ENCODE assay signal across 1 cellular context in the genomic region with DNA sequence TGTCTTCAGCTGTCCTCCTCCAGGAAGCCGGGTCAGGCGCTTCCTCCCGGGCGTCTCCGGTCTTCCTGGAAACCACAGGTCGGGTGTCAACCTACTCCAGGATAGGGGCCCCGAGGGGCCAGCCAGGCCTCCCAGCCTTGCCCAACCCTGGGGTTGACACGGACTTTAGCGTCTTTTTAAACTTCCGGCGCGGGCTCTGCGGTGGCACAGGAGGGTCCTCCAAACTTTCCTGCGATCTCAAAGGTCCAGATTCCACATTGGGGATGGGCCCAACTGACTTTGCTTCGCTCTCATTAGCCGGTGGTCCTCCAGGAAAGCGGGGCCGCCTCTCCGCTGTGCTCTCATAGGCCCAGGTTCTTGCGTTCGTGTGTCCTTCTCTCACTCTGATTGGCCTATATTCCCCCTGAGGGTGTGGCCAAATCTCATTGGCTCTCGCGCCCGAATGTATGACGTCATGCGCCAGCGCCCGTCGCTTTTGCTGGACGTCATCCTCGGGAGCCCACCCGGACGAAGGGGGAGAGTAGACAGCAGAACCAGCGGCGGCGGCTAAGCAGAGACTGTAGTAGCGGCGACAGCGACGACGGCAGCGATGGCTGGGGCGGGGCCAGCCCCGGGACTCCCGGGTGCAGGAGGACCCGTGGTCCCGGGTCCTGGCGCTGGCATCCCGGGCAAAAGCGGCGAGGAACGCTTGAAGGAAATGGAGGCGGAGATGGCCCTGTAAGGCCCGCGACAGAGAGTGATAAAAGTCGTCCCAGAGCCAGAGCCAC.
TF ChIP-seq lines count a peak whose summit lies in the region.

Gene RBM42 (plus strand): TSS at position 472 of the 767 bp plus-strand sequence. CDS start 118 bp downstream, at position 590.

TF ChIP-seq in HepG2, 621 proteins besides CTCF, POLR2A, EP300 and RAD21 (continued from another document and continues in another):
- TF ChIP-seq ZNF800 (CRISPR knock-in tag; IDR thresholded peaks at IDR 0.05) = no peak
- TF ChIP-seq ZBTB7B (CRISPR knock-in tag; IDR thresholded peaks at IDR 0.05) = peak; percentile 97
- 0 out of 2 replicates have a peak, but pooled peaks have one; percentile 56 for TF ChIP-seq ZNF552 (CRISPR knock-in tag; IDR thresholded peaks at IDR 0.05; ENCODE audit: borderline replicate concordance)
- TF ChIP-seq ZNF24 (IDR thresholded peaks at IDR 0.05) = no peak
- no peak for TF ChIP-seq HNRNPK (IDR thresholded peaks at IDR 0.05; ENCODE audit: low read depth, low read length, poor library complexity, severe bottlenecking)
- 0 out of 4 replicates have a peak, but pooled peaks of 1 of the 2 experiments have one; percentile 8 for TF ChIP-seq NR2F1 (CRISPR knock-in tag; IDR thresholded peaks at IDR 0.05)
- no peak for TF ChIP-seq NFIB (CRISPR knock-in tag; IDR thresholded peaks at IDR 0.05; ENCODE audit: borderline replicate concordance)
- TF ChIP-seq, protein P1, sequence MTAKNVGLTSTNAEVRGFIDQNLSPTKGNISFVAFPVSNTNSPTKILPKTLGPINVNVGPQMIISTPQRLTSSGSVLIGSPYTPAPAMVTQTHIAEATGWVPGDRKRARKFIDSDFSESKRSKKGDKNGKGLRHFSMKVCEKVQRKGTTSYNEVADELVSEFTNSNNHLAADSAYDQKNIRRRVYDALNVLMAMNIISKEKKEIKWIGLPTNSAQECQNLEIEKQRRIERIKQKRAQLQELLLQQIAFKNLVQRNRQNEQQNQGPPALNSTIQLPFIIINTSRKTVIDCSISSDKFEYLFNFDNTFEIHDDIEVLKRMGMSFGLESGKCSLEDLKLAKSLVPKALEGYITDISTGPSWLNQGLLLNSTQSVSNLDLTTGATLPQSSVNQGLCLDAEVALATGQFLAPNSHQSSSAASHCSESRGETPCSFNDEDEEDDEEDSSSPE (CRISPR knock-in tag; IDR thresholded peaks at IDR 0.05) = peak; percentile 80
- peak; percentile 97 for TF ChIP-seq POGZ (CRISPR knock-in tag; IDR thresholded peaks at IDR 0.05)
- peak; percentile 29; the same call in 1 of the 2 replicates for TF ChIP-seq ZNF782 (CRISPR knock-in tag; IDR thresholded peaks at IDR 0.05; ENCODE audit: borderline replicate concordance)
- TF ChIP-seq PHF5A (CRISPR knock-in tag; IDR thresholded peaks at IDR 0.05; ENCODE audit: low read depth, unreplicated experiment) = no peak
- TF ChIP-seq ZGPAT (CRISPR knock-in tag; IDR thresholded peaks at IDR 0.05) = peak; percentile 75
- TF ChIP-seq, protein P2, sequence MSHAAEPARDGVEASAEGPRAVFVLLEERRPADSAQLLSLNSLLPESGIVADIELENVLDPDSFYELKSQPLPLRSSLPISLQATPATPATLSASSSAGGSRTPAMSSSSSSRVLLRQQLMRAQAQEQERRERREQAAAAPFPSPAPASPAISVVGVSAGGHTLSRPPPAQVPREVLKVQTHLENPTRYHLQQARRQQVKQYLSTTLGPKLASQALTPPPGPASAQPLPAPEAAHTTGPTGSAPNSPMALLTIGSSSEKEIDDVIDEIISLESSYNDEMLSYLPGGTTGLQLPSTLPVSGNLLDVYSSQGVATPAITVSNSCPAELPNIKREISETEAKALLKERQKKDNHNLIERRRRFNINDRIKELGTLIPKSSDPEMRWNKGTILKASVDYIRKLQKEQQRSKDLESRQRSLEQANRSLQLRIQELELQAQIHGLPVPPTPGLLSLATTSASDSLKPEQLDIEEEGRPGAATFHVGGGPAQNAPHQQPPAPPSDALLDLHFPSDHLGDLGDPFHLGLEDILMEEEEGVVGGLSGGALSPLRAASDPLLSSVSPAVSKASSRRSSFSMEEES (CRISPR knock-in tag; IDR thresholded peaks at IDR 0.05) = 0 out of 2 replicates have a peak, but pooled peaks have one; percentile 28
- no peak for TF ChIP-seq ZNF619 (CRISPR knock-in tag; IDR thresholded peaks at IDR 0.05)
- no peak for TF ChIP-seq ZNF646 (CRISPR knock-in tag; IDR thresholded peaks at IDR 0.05)
- peak; percentile 83 for TF ChIP-seq ZFX (CRISPR knock-in tag; IDR thresholded peaks at IDR 0.05; ENCODE audit: low read depth)
- TF ChIP-seq HCFC1 (IDR thresholded peaks at IDR 0.05; ENCODE audit: low read depth, low read length) = peak; percentile 83
- no peak for TF ChIP-seq ZFP37 (CRISPR knock-in tag; IDR thresholded peaks at IDR 0.05; ENCODE audit: borderline replicate concordance)
- peak; percentile 66 for TF ChIP-seq HNF4A (CRISPR knock-in tag; IDR thresholded peaks at IDR 0.05)
- TF ChIP-seq NFYC (CRISPR knock-in tag; IDR thresholded peaks at IDR 0.05) = peak; percentile 98
- peak; percentile 48; the same call in 1 of the 2 replicates for TF ChIP-seq ISL2 (CRISPR knock-in tag; IDR thresholded peaks at IDR 0.05)
- peak; percentile 82; the same call in 1 of the 2 replicates for TF ChIP-seq CBFB (CRISPR knock-in tag; IDR thresholded peaks at IDR 0.05)
- TF ChIP-seq CBX1 (IDR thresholded peaks at IDR 0.05; ENCODE audit: low read depth) = no peak
- TF ChIP-seq ZFP82 (CRISPR knock-in tag; IDR thresholded peaks at IDR 0.05; ENCODE audit: borderline replicate concordance) = no peak
- TF ChIP-seq ZNF441 (CRISPR knock-in tag; IDR thresholded peaks at IDR 0.05; ENCODE audit: borderline replicate concordance) = no peak; the same call in 1 of the 2 replicates
- no peak for TF ChIP-seq ETS1 (CRISPR knock-in tag; IDR thresholded peaks at IDR 0.05)
- TF ChIP-seq FOXP1 (IDR thresholded peaks at IDR 0.05) = no peak
- TF ChIP-seq FOXP1 (CRISPR knock-in tag; IDR thresholded peaks at IDR 0.05) = no peak
- TF ChIP-seq ZNF550 (CRISPR knock-in tag; IDR thresholded peaks at IDR 0.05; ENCODE audit: borderline replicate concordance) = no peak
- TF ChIP-seq CREBL2 (CRISPR knock-in tag; IDR thresholded peaks at IDR 0.05; ENCODE audit: borderline replicate concordance) = no peak
- no peak for TF ChIP-seq ZNF597 (CRISPR knock-in tag; IDR thresholded peaks at IDR 0.05)
- TF ChIP-seq, protein P3, sequence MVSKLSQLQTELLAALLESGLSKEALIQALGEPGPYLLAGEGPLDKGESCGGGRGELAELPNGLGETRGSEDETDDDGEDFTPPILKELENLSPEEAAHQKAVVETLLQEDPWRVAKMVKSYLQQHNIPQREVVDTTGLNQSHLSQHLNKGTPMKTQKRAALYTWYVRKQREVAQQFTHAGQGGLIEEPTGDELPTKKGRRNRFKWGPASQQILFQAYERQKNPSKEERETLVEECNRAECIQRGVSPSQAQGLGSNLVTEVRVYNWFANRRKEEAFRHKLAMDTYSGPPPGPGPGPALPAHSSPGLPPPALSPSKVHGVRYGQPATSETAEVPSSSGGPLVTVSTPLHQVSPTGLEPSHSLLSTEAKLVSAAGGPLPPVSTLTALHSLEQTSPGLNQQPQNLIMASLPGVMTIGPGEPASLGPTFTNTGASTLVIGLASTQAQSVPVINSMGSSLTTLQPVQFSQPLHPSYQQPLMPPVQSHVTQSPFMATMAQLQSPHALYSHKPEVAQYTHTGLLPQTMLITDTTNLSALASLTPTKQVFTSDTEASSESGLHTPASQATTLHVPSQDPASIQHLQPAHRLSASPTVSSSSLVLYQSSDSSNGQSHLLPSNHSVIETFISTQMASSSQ (IDR thresholded peaks at IDR 0.05; ENCODE audit: low read depth) = 0 out of 2 replicates have a peak, but pooled peaks have one; percentile 29
- TF ChIP-seq, protein P3 (CRISPR knock-in tag; IDR thresholded peaks at IDR 0.05; ENCODE audit: borderline replicate concordance) = peak; percentile 76; the same call in 1 of the 2 replicates
- no peak; the same call in 1 of the 2 replicates for TF ChIP-seq ZNF317 (CRISPR knock-in tag; IDR thresholded peaks at IDR 0.05)
- TF ChIP-seq AGO2 (optimal IDR thresholded peaks at IDR 0.05; ENCODE audit: low read depth, low read length) = peak; percentile 38
- no peak for TF ChIP-seq EZH2 (conservative IDR thresholded peaks at IDR 0.05; ENCODE audit: low read depth, low read length)
